Comparison of ENCODE assay signal across 12 cellular contexts in genomic region chr20:62606551-62607201, GRCh38. TPM values are rescaled to one million over a fixed set of nuclear protein-coding genes. Genes with fewer than 3 reads are reported as not detected.
DNase-seq lines count a peak whose midpoint lies in the region; ATAC-seq and TF ChIP-seq lines count a peak whose summit lies in the region.
"Had no signal": no experiment of that assay in that cellular context is flagged by ENCODE, and none has a peak within 500 bp of the region (broad histone marks: within the 10 kb centered on the region; RNA-seq: fewer than 3 reads in every experiment).

No MANE protein-coding gene starts in this region.

- no peak for TF ChIP-seq EP300 in upper lobe of left lung (IDR thresholded peaks at IDR 0.05)

- WGBS in right cardiac atrium: 38% methylated on average over 31 of the region's 31 CpGs
- WGBS in upper lobe of left lung, 2 donors: 45 to 49% methylated on average over 24 to 30 of the region's 31 CpGs

- H3K4me1 ChIP-seq in right cardiac atrium (ENCODE audit: control insufficient read depth, insufficient read depth, low read length) (no peaks in the 10 kb centered on the region), upper lobe of left lung (peaks cover 28 to 51% (median 48%) of the 10 kb centered on the region in 4 donors)

- H3K9me3 ChIP-seq in right cardiac atrium (ENCODE audit: control insufficient read depth, low read length): no peaks in the 10 kb centered on the region
- H3K9me3 ChIP-seq in upper lobe of left lung: peaks cover 0 to 3% (median 0%) of the 10 kb centered on the region in 4 donors
- H3K9me3 ChIP-seq in MG63: no peaks in the 10 kb centered on the region
- H3K9me3 ChIP-seq: esophagus muscularis mucosa had no signal

- TF ChIP-seq CTCF in upper lobe of left lung (IDR thresholded peaks at IDR 0.05): no peak

- no peak for TF ChIP-seq POLR2A in upper lobe of left lung (IDR thresholded peaks at IDR 0.05)

- ATAC-seq in right cardiac atrium: peak in 1 of 2 donors; percentile 34
- no peak for ATAC-seq in upper lobe of left lung (ENCODE audit: low FRiP score in 2 of 2)
- ATAC-seq in left lobe of liver: no peak
- ATAC-seq: HCT116 had no signal

- H3K27me3 ChIP-seq in right cardiac atrium (ENCODE audit: control insufficient read depth, insufficient read depth) (no peaks in the 10 kb centered on the region), upper lobe of left lung (no peaks in the 10 kb centered on the region), MG63 (no peaks in the 10 kb centered on the region)

- peak; percentile 23 for DNase-seq in NCI-H748 (lab: John Stamatoyannopoulos, UW; ENCODE audit: unreplicated experiment)
- DNase-seq in NCI-H748 treated with DMSO at 0.1 percent for 48 hours (lab: John Stamatoyannopoulos, UW): no peak
- DNase-seq in RPMI7951 (ENCODE audit: low read depth): peak; percentile 73
- DNase-seq in right cardiac atrium: peak; percentile 68 to 84 (median 82)
- no peak for DNase-seq in upper lobe of left lung
- no peak for DNase-seq in left lobe of liver (ENCODE audit: low spot score)
- DNase-seq in MG63: no peak
- DNase-seq in NCI-H2227 treated with DMSO at 0.1 percent for 48 hours (lab: John Stamatoyannopoulos, UW): no peak
- DNase-seq: activated CD4-positive, alpha-beta T cell treated with anti-CD3 and anti-CD28 coated beads for 48 hours; stimulated activated CD4-positive, alpha-beta T cell treated with anti-CD3 and anti-CD28 coated beads, Interleukin-4, amount 100 ng/mL, for 4 hours had no signal

- no peak overlapping the region for H3K27ac ChIP-seq in right cardiac atrium (ENCODE audit: low read length)
- peak overlapping the region in 3 of 4 donors; percentile 49 to 89 (median 54) for H3K27ac ChIP-seq in upper lobe of left lung
- H3K27ac ChIP-seq: esophagus muscularis mucosa had no signal

- H3K4me3 ChIP-seq in right cardiac atrium (ENCODE audit: low read length) (no peak overlapping the region), upper lobe of left lung (no peak overlapping the region), MG63 (no peak overlapping the region)
- H3K4me3 ChIP-seq: esophagus muscularis mucosa had no signal

- H3K36me3 ChIP-seq in upper lobe of left lung (no peaks in the 10 kb centered on the region), MG63 (no peaks in the 10 kb centered on the region)
- H3K36me3 ChIP-seq: esophagus muscularis mucosa had no signal

- intact Hi-C loops in right cardiac atrium (cut with DNase I): no loop called here

RNA-seq across cellular contexts. Expression of gene SLCO4A1, which starts 35.6 kb away (rescaled TPM):
- 60.2 and 62.4 TPM in 2 replicates for total RNA-seq in RPMI7951 (2014; rRNA removed; shearing (Covaris generic))
- 1 to 10 TPM; 4.1 to 8.4 (median 5.3) TPM for total RNA-seq in right cardiac atrium
- polyA plus RNA-seq in right cardiac atrium: 15.5 TPM
- total RNA-seq in upper lobe of left lung: 10 to 100 TPM; 39.9 to 86.7 (median 49.1) TPM
- 1.7 TPM for total RNA-seq in left lobe of liver
- total RNA-seq in MG63 (2014; rRNA removed; shearing (Covaris generic); ENCODE audit: low replicate concordance): 10.7 and 23.0 TPM in 2 replicates

Comparison
In these comparisons a context has a peak if more than half of its experiments do, and no peak if none do; other contexts are left out.
1. DNase-seq: peak in NCI-H748 (single experiment), RPMI7951 (single experiment) and right cardiac atrium (3 of 3); none in NCI-H748 treated with DMSO at 0.1 percent for 48 hours (single experiment), upper lobe of left lung (0 of 2), left lobe of liver (single experiment), MG63 (single experiment) and NCI-H2227 treated with DMSO at 0.1 percent for 48 hours (single experiment).